16 cellular contexts compared by ENCODE assay signal in the genomic region with DNA sequence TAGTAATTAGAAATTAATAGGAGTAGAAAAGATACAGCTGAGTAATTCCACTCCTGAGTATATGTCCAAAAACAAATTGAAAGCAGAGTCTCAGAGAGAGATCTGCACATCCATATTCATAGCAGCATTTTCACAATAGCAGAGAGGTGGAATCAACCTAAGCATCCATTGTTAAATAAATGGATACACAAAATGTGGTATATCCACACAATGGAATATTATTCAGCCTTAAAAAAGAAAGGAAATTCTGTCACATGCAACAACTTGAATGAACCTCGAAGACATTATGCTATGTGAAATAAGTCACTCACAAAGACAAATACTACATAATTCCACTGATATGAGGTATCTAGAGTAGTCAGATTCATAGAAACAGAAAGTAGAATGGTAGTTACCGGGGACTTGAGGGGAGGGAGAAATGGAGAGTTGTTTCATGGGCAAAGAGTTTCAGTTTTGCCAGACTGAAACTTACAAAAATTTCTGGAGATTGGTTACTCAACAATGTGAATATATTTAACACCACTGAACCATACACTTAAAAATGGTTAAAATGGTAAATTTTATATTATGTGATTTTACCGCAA. TPM values are rescaled to one million over a fixed set of nuclear protein-coding genes. Genes with fewer than 3 reads are reported as not detected.
DNase-seq lines count a peak whose midpoint lies in the region; ATAC-seq, FAIRE-seq and TF ChIP-seq lines count a peak whose summit lies in the region.
"Had no signal": no experiment of that assay in that cellular context is flagged by ENCODE, and none has a peak within 500 bp of the region (broad histone marks: within the 10 kb centered on the region; RNA-seq: fewer than 3 reads in every experiment).

No MANE protein-coding gene starts in this region.

- no peaks in the 10 kb centered on the region for H3K9me3 ChIP-seq in SK-N-SH
- no peaks in the 10 kb centered on the region for H3K9me3 ChIP-seq in K562 (replicated peaks; ENCODE audit: control insufficient read depth, insufficient read depth, low read depth, low read length)
- H3K9me3 ChIP-seq in Caco-2: no peaks in the 10 kb centered on the region

- H3K4me1 ChIP-seq in SK-N-SH (ENCODE audit: control insufficient read depth in 1 of 2, insufficient read depth in 2 of 2, low read depth in 1 of 2, low read length in 1 of 2) (no peaks in the 10 kb centered on the region), K562 (replicated peaks in 1 of 2; ENCODE audit: control insufficient read depth in 2 of 2, insufficient read depth in 2 of 2, low read length in 2 of 2) (no peaks in the 10 kb centered on the region), Caco-2 (no peaks in the 10 kb centered on the region)
- H3K4me1 ChIP-seq: BLaER1 had no signal

- H3K9ac ChIP-seq in SK-N-SH (no peak overlapping the region), K562 (ENCODE audit: insufficient read depth in 1 of 2, low read depth in 2 of 2, low read length in 2 of 2) (no peak overlapping the region)
- H3K9ac ChIP-seq: BLaER1 had no signal

- intact Hi-C loops in natural killer cell (cut with micrococcal nuclease): no loop called here
- intact Hi-C loops in K562 (cut with micrococcal nuclease): no loop called here
- intact Hi-C loops in Caco-2 (cut with micrococcal nuclease; ENCODE audit: unreplicated experiment): no loop called here

- BruUV-seq in K562 (replicated peaks; lab: Mats Ljungman, UMichigan) (no TSS peak), Caco-2 (replicated peaks; lab: Mats Ljungman, UMichigan) (no TSS peak)

- CTCF ChIA-PET in SK-N-SH (lab: Yijun Ruan, JAX) (interaction anchor here (1.3 kb wide), 1 partner anchor 11 kb away, joined by 3 read pairs; no protein-coding TSS in a partner anchor), K562 (lab: Yijun Ruan, JAX; ENCODE audit: low intra/inter-chr PET ratio) (no interaction called here), Caco-2 (lab: Charles Lee) (no interaction called here)

- DNase-seq in SK-N-SH: no peak
- DNase-seq in natural killer cell treated with Interleukin-12 subunit alpha and Interleukin-12 subunit beta and Interleukin-15 and Interleukin-18, amount 100 ng/mL, for 72 hours (ENCODE audit: low spot score): no peak
- no peak for DNase-seq in natural killer cell
- no peak for DNase-seq in K562 (ENCODE audit: extremely low read depth in 1 of 4, low spot score in 3 of 4)
- DNase-seq in NCI-H1048 (lab: John Stamatoyannopoulos, UW): no peak
- DNase-seq in Caco-2: no peak
- no peak for DNase-seq in superior temporal gyrus (ENCODE audit: extremely low spot score)
- DNase-seq: CD8-positive, alpha-beta memory T cell; HCEC 1CT; KG1; NCI-H1105; NCI-H1694 treated with DMSO at 0.1 percent for 48 hours had no signal

- H3K27me3 Mint-ChIP-seq in natural killer cell treated with Interleukin-12 subunit alpha and Interleukin-12 subunit beta and Interleukin-15 and Interleukin-18, amount 100 ng/mL, for 72 hours: no peaks in the 10 kb centered on the region
- H3K27me3 Mint-ChIP-seq in natural killer cell (ENCODE audit: low read depth in 2 of 2) (no peaks in the 10 kb centered on the region), Caco-2 (ENCODE audit: insufficient read depth, unreplicated experiment) (no peaks in the 10 kb centered on the region)
- H3K27me3 Mint-ChIP-seq: CD8-positive, alpha-beta memory T cell had no signal

- H3F3A ChIP-seq in SK-N-SH (replicated peaks; ENCODE audit: insufficient read depth): no peaks in the 10 kb centered on the region

- no peak for TF ChIP-seq POLR2A in K562 (conservative IDR thresholded peaks at IDR 0.05)

- no peak overlapping the region for H3K4me3 ChIP-seq in SK-N-SH (ENCODE audit: low read depth in 2 of 2, low read length in 1 of 2)
- no peak overlapping the region for H3K4me3 ChIP-seq in K562
- no peak overlapping the region for H3K4me3 ChIP-seq in Caco-2 (ENCODE audit: low read depth, low read length)
- H3K4me3 ChIP-seq: BLaER1 had no signal

- H3K4me2 ChIP-seq in SK-N-SH (no peak overlapping the region), K562 (ENCODE audit: insufficient read depth, low read length) (no peak overlapping the region)
- H3K4me2 ChIP-seq: BLaER1 had no signal

- 89% methylated on average over 3 of the region's 3 CpGs for WGBS in SK-N-SH (ENCODE audit: low lambda C conversion rate)
- 100% methylated on average over 3 of the region's 3 CpGs for WGBS in K562 (ENCODE audit: insufficient coverage, low coverage, missing lambda C conversion rate)

- H3K9me1 ChIP-seq in K562 (ENCODE audit: control insufficient read depth, insufficient read depth, low read length): no peaks in the 10 kb centered on the region

- peak overlapping the region in 1 of 2 donors; percentile 65 for H3K27ac Mint-ChIP-seq in natural killer cell treated with Interleukin-12 subunit alpha and Interleukin-12 subunit beta and Interleukin-15 and Interleukin-18, amount 100 ng/mL, for 72 hours
- H3K27ac Mint-ChIP-seq in natural killer cell: no peak overlapping the region
- H3K27ac Mint-ChIP-seq in Caco-2 (ENCODE audit: unreplicated experiment): no peak overlapping the region

- H3K4me1 Mint-ChIP-seq in natural killer cell treated with Interleukin-12 subunit alpha and Interleukin-12 subunit beta and Interleukin-15 and Interleukin-18, amount 100 ng/mL, for 72 hours (ENCODE audit: low read depth in 2 of 2): peaks cover 10 to 11% of the 10 kb centered on the region in 2 donors
- H3K4me1 Mint-ChIP-seq in natural killer cell (peaks cover 0 to 7% of the 10 kb centered on the region in 2 donors), Caco-2 (ENCODE audit: low read depth, unreplicated experiment) (no peaks in the 10 kb centered on the region)

- peaks cover 13% of the 10 kb centered on the region for H3K36me3 Mint-ChIP-seq in natural killer cell treated with Interleukin-12 subunit alpha and Interleukin-12 subunit beta and Interleukin-15 and Interleukin-18, amount 100 ng/mL, for 72 hours
- peaks cover 9% of the 10 kb centered on the region for H3K36me3 Mint-ChIP-seq in natural killer cell
- H3K36me3 Mint-ChIP-seq in Caco-2 (ENCODE audit: insufficient read depth, unreplicated experiment): peaks cover 24% of the 10 kb centered on the region

- no peak for FAIRE-seq in K562 (lab: Jason Lieb, UNC)

- H3K9me3 Mint-ChIP-seq in natural killer cell treated with Interleukin-12 subunit alpha and Interleukin-12 subunit beta and Interleukin-15 and Interleukin-18, amount 100 ng/mL, for 72 hours: no peaks in the 10 kb centered on the region
- no peaks in the 10 kb centered on the region for H3K9me3 Mint-ChIP-seq in natural killer cell
- H3K9me3 Mint-ChIP-seq in Caco-2 (ENCODE audit: unreplicated experiment): no peaks in the 10 kb centered on the region

- peaks cover 42 to 44% of the 10 kb centered on the region in 2 experiments for H3K36me3 ChIP-seq in SK-N-SH (replicated peaks in 1 of 2; ENCODE audit: control insufficient read depth in 1 of 2, insufficient read depth in 2 of 2, low read length in 1 of 2)
- H3K36me3 ChIP-seq in K562 (ENCODE audit: control insufficient read depth, insufficient read depth, low read length): peaks cover 27% of the 10 kb centered on the region; the same call in 2 of the 3 replicates
- H3K36me3 ChIP-seq in Caco-2 (ENCODE audit: control insufficient read depth, insufficient read depth, low read length): no peaks in the 10 kb centered on the region

- H3K79me2 ChIP-seq in SK-N-SH (ENCODE audit: insufficient read depth) (no peaks in the 10 kb centered on the region), K562 (ENCODE audit: control insufficient read depth, insufficient read depth, low read length) (no peaks in the 10 kb centered on the region)

- H4K20me1 ChIP-seq in SK-N-SH (ENCODE audit: insufficient read depth) (no peaks in the 10 kb centered on the region), K562 (replicated peaks; ENCODE audit: control insufficient read depth, insufficient read depth, low read length) (no peaks in the 10 kb centered on the region)

- ATAC-seq in SK-N-SH treated with all-trans-retinoic acid at 6 μM for 48 hours (no peak), natural killer cell (no peak), K562 (no peak)
- ATAC-seq in natural killer cell treated with Interleukin-12 subunit alpha and Interleukin-12 subunit beta and Interleukin-15 and Interleukin-18, amount 100 ng/mL, for 72 hours: peak; percentile 62 to 65
- ATAC-seq: Right ventricle myocardium inferior had no signal

- no peaks in the 10 kb centered on the region for H3K9me2 ChIP-seq in SK-N-SH

- H3K27me3 ChIP-seq in SK-N-SH (ENCODE audit: insufficient read depth) (no peaks in the 10 kb centered on the region), K562 (ENCODE audit: control insufficient read depth in 2 of 2, insufficient read depth in 2 of 2, low read length in 2 of 2) (no peaks in the 10 kb centered on the region), Caco-2 (replicated peaks; ENCODE audit: control insufficient read depth, insufficient read depth, low read length) (no peaks in the 10 kb centered on the region)
- H3K27me3 ChIP-seq: BLaER1 had no signal

- in situ Hi-C loops in K562 (cut with MboI): no loop called here

- H3K4me3 Mint-ChIP-seq in natural killer cell treated with Interleukin-12 subunit alpha and Interleukin-12 subunit beta and Interleukin-15 and Interleukin-18, amount 100 ng/mL, for 72 hours: no peak overlapping the region
- no peak overlapping the region for H3K4me3 Mint-ChIP-seq in natural killer cell
- H3K4me3 Mint-ChIP-seq in Caco-2 (ENCODE audit: unreplicated experiment): no peak overlapping the region
- H3K4me3 Mint-ChIP-seq: CD8-positive, alpha-beta memory T cell had no signal

- no peak for TF ChIP-seq RAD21 in SK-N-SH (IDR thresholded peaks at IDR 0.05; ENCODE audit: low read length)
- TF ChIP-seq RAD21 in K562 (CRISPR knock-in tag; conservative IDR thresholded peaks at IDR 0.05 in 1 of 2, IDR thresholded peaks at IDR 0.05 in 1 of 2): no peak

- TF ChIP-seq EP300 in SK-N-SH (IDR thresholded peaks at IDR 0.05; ENCODE audit: borderline replicate concordance in 1 of 2, low read depth in 1 of 2, low read length in 1 of 2) (no peak), K562 (IDR thresholded peaks at IDR 0.05; ENCODE audit: low read length) (no peak)

- H2AFZ ChIP-seq in SK-N-SH (ENCODE audit: low read depth) (no peak overlapping the region), K562 (ENCODE audit: low read depth, low read length) (no peak overlapping the region)

- TF ChIP-seq CTCF in SK-N-SH (IDR thresholded peaks at IDR 0.05) (no peak), natural killer cell (IDR thresholded peaks at IDR 0.05) (no peak), K562 (IDR thresholded peaks at IDR 0.05 in 2 of 3, conservative IDR thresholded peaks at IDR 0.05 in 1 of 3; ENCODE audit: insufficient read depth in 2 of 3, low read depth in 1 of 3, low read length in 3 of 3) (no peak), Caco-2 (IDR thresholded peaks at IDR 0.05; ENCODE audit: insufficient read depth in 1 of 2, low read depth in 1 of 2, low read length in 1 of 2, severe bottlenecking in 1 of 2, unreplicated experiment in 1 of 2) (no peak)

- no peak overlapping the region for H3K27ac ChIP-seq in SK-N-SH (ENCODE audit: low read depth in 2 of 2, low read length in 1 of 2)
- no peak overlapping the region for H3K27ac ChIP-seq in K562 (ENCODE audit: extremely low read depth, low read depth, low read length)
- H3K27ac ChIP-seq: 22Rv1, BLaER1 had no signal

- POLR2A ChIA-PET in SK-N-SH (lab: Yijun Ruan, JAX): no interaction called here
- POLR2A ChIA-PET in K562 (lab: Yijun Ruan, JAX): no interaction called here
- POLR2A ChIA-PET in Caco-2 (lab: Charles Lee): no interaction called here

RNA-seq across cellular contexts. Expression of gene VTI1A, which starts 18.4 kb away (rescaled TPM):
- 8.3 and 12.4 TPM in 2 replicates for polyA plus RNA-seq in SK-N-SH (2012; rRNA removed)
- 8.6 and 8.7 TPM in 2 replicates for polyA plus RNA-seq in SK-N-SH (2012; cell fraction: cytosol; rRNA removed)
- polyA plus RNA-seq in SK-N-SH (2012; cell fraction: nucleus; rRNA removed): 20.7 and 21.4 TPM in 2 replicates
- 10 to 100 TPM; 51.9 to 90.5 TPM for total RNA-seq in natural killer cell treated with Interleukin-12 subunit alpha and Interleukin-12 subunit beta and Interleukin-15 and Interleukin-18, amount 100 ng/mL, for 72 hours
- total RNA-seq in natural killer cell: 10 to 100 TPM; 62.6 to 77.6 (median 68.2) TPM
- 27.4 and 67.4 TPM in 2 replicates for total RNA-seq in K562 (2011; cell fraction: chromatin; rRNA removed; ENCODE audit: low replicate concordance)
- 15.8 and 20.4 TPM in 2 replicates for total RNA-seq in K562 (2011; cell fraction: nucleolus; rRNA removed)
- 33.9 and 50.8 TPM in 2 replicates for total RNA-seq in K562 (2011; cell fraction: nucleoplasm; rRNA removed)
- total RNA-seq in K562 (2014; rRNA removed): 20.1 and 20.8 TPM in 2 replicates
- 20.9 and 26.7 TPM in 2 replicates for total RNA-seq in K562 (2014; rRNA removed; fragmentation: Illumina TruSeq; extraction: Trizol)
- 21.4 and 22.1 TPM in 2 replicates for total RNA-seq in K562 (2015; rRNA removed; fragmentation: Illumina TruSeq; extraction: Trizol)
- total RNA-seq in K562 (2021): 20.4 and 21.2 TPM in 2 replicates
- polyA plus RNA-seq in K562 (2011; rRNA removed): 12.2 and 15.9 TPM in 2 replicates
- 8.9 and 11.0 TPM in 2 replicates for polyA plus RNA-seq in K562 (2011; cell fraction: cytosol; rRNA removed)
- polyA plus RNA-seq in K562 (2011; cell fraction: nucleus; rRNA removed): 16.9 and 18.1 TPM in 2 replicates
- polyA plus RNA-seq in K562 (2012): 8.7 and 9.5 TPM in 2 replicates
- polyA plus RNA-seq in K562 (2014; fragmentation: Illumina TruSeq; extraction: Trizol): 14.9 and 15.7 TPM in 2 replicates
- polyA plus RNA-seq in K562 (2014; fragmentation: Nextera tagmentation; extraction: Ambion mirVana): 10 to 100 TPM in 1 of 2 experiments, 1 to 10 TPM in 1; 9.3 to 13.3 TPM
- polyA plus RNA-seq in K562 (2014; rRNA removed): 15.7 and 16.0 TPM in 2 replicates
- 24.5 and 26.7 TPM in 2 replicates for polyA minus RNA-seq in K562 (2011; rRNA and poly(A)+ RNA removed)
- polyA minus RNA-seq in K562 (2011; cell fraction: cytosol; rRNA and poly(A)+ RNA removed): 7.0 and 9.0 TPM in 2 replicates
- polyA minus RNA-seq in K562 (2011; cell fraction: nucleus; rRNA and poly(A)+ RNA removed): 37.7 and 53.9 TPM in 2 replicates
- 42.3 and 45.6 TPM in 2 replicates for total RNA-seq in Caco-2 (2022)

RNA-seq across cellular contexts. Expression of gene ZDHHC6, which starts 18.7 kb away (rescaled TPM):
- 12.5 and 20.7 TPM in 2 replicates for polyA plus RNA-seq in SK-N-SH (2012; rRNA removed)
- 14.1 and 15.4 TPM in 2 replicates for polyA plus RNA-seq in SK-N-SH (2012; cell fraction: cytosol; rRNA removed)
- polyA plus RNA-seq in SK-N-SH (2012; cell fraction: nucleus; rRNA removed): 14.7 and 43.1 TPM in 2 replicates
- 10 to 100 TPM; 46.6 to 52.8 TPM for total RNA-seq in natural killer cell treated with Interleukin-12 subunit alpha and Interleukin-12 subunit beta and Interleukin-15 and Interleukin-18, amount 100 ng/mL, for 72 hours
- 10 to 100 TPM; 29.1 to 36.1 (median 30.2) TPM for total RNA-seq in natural killer cell
- total RNA-seq in K562 (2011; cell fraction: chromatin; rRNA removed; ENCODE audit: low replicate concordance): 21.1 and 36.0 TPM in 2 replicates
- total RNA-seq in K562 (2011; cell fraction: nucleolus; rRNA removed): 12.8 and 13.3 TPM in 2 replicates
- total RNA-seq in K562 (2011; cell fraction: nucleoplasm; rRNA removed): 19.5 and 20.5 TPM in 2 replicates
- 13.6 and 14.1 TPM in 2 replicates for total RNA-seq in K562 (2014; rRNA removed)
- total RNA-seq in K562 (2014; rRNA removed; fragmentation: Illumina TruSeq; extraction: Trizol): 20.1 and 20.3 TPM in 2 replicates
- total RNA-seq in K562 (2015; rRNA removed; fragmentation: Illumina TruSeq; extraction: Trizol): 25.1 and 26.0 TPM in 2 replicates
- 18.1 and 19.3 TPM in 2 replicates for total RNA-seq in K562 (2021)
- 18.3 and 20.7 TPM in 2 replicates for polyA plus RNA-seq in K562 (2011; rRNA removed)
- polyA plus RNA-seq in K562 (2011; cell fraction: cytosol; rRNA removed): 4.8 and 9.3 TPM in 2 replicates
- polyA plus RNA-seq in K562 (2011; cell fraction: nucleus; rRNA removed): 46.1 and 62.4 TPM in 2 replicates
- polyA plus RNA-seq in K562 (2012): 14.5 and 16.2 TPM in 2 replicates
- 18.3 and 24.0 TPM in 2 replicates for polyA plus RNA-seq in K562 (2014; fragmentation: Illumina TruSeq; extraction: Trizol)
- polyA plus RNA-seq in K562 (2014; fragmentation: Nextera tagmentation; extraction: Ambion mirVana): 10 to 100 TPM; 21.5 to 30.1 TPM
- 28.5 and 30.5 TPM in 2 replicates for polyA plus RNA-seq in K562 (2014; rRNA removed)
- 16.4 and 19.0 TPM in 2 replicates for polyA minus RNA-seq in K562 (2011; rRNA and poly(A)+ RNA removed)
- 4.9 and 6.0 TPM in 2 replicates for polyA minus RNA-seq in K562 (2011; cell fraction: cytosol; rRNA and poly(A)+ RNA removed)
- 19.4 and 32.9 TPM in 2 replicates for polyA minus RNA-seq in K562 (2011; cell fraction: nucleus; rRNA and poly(A)+ RNA removed)
- 47.4 and 48.8 TPM in 2 replicates for total RNA-seq in Caco-2 (2022)

Comparison
In these comparisons a context has a peak if more than half of its experiments do, and no peak if none do; other contexts are left out.
1. ATAC-seq: peak in natural killer cell treated with Interleukin-12 subunit alpha and Interleukin-12 subunit beta and Interleukin-15 and Interleukin-18, amount 100 ng/mL, for 72 hours (2 of 2); none in SK-N-SH treated with all-trans-retinoic acid at 6 μM for 48 hours (single experiment), natural killer cell (0 of 3) and K562 (single experiment).